23 cellular contexts compared by ENCODE assay signal in the genomic region with DNA sequence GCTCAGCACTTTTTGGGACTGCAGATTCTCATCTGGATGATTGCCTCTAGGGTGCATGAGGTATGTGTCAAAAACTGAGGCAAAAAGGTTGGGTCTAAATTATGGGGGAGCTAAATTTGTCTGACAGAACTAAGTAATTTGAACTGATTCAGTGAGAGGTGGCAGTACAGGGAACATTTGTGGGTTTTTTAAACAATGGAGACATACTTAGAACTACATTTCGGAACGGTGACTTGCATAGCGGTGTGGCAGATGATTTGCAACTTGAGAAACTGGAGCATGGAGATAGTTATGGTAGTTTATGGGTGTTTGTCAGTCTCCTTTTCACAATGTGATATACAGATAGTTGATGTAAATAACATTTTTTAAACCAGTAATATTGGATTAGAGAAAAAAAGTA. TPM values are rescaled to one million over a fixed set of nuclear protein-coding genes. Genes with fewer than 3 reads are reported as not detected.
A peak's percentile ranks its signal among the peaks of the same experiment; 100 is the strongest.
DNase-seq lines count a peak whose midpoint lies in the region; ATAC-seq and TF ChIP-seq lines count a peak whose summit lies in the region.
"Had no signal": no experiment of that assay in that cellular context is flagged by ENCODE, and none has a peak within 500 bp of the region (broad histone marks: within the 10 kb centered on the region; RNA-seq: fewer than 3 reads in every experiment).

No MANE protein-coding gene starts in this region.

- H3K27ac ChIP-seq in mammary epithelial cell (ENCODE audit: insufficient read depth, low read depth, low read length): no peak overlapping the region
- H3K27ac ChIP-seq: GM23248, HL-60 had no signal

- in situ Hi-C loops in mammary epithelial cell (cut with MboI; ENCODE audit: low sequenced_read_pairs in 2 of 2): no loop called here

- no peaks in the 10 kb centered on the region for H3K36me3 ChIP-seq in mammary epithelial cell (ENCODE audit: insufficient read depth, low read length)
- H3K36me3 ChIP-seq: HAP-1 had no signal

- CTCF ChIA-PET in mammary epithelial cell (lab: Charles Lee; ENCODE audit: low non-redundant PET): no interaction called here
- CTCF ChIA-PET in MCF 10A (lab: Yijun Ruan, JAX): interaction anchor here (0.7 to 1.4 kb wide), 2 partner anchors 27 to 469 kb away, joined by 3 to 15 read pairs; no protein-coding TSS in a partner anchor

- BruUV-seq in mammary epithelial cell (replicated peaks; lab: Mats Ljungman, UMichigan) (no TSS peak), MCF 10A (replicated peaks; lab: Mats Ljungman, UMichigan) (no TSS peak)

- POLR2A ChIA-PET in MCF 10A (lab: Yijun Ruan, JAX): interaction anchor here (0.7 to 6.5 kb wide), 3 partner anchors 8 to 54 kb away, joined by 4 to 43 read pairs (median 4); a partner anchor contains a TSS

- peak overlapping the region; percentile 28 for H3K4me2 ChIP-seq in mammary epithelial cell (ENCODE audit: insufficient read depth, low read depth, low read length)

- H3K36me3 Mint-ChIP-seq in MCF 10A (ENCODE audit: insufficient read depth, unreplicated experiment): no peaks in the 10 kb centered on the region

- H3K4me3 ChIP-seq in mammary epithelial cell (replicated peaks in 1 of 3; ENCODE audit: insufficient read depth in 1 of 3, low read depth in 2 of 3, low read length in 3 of 3): no peak overlapping the region
- H3K4me3 ChIP-seq: GM23248, HAP-1 had no signal

- H3K9me3 Mint-ChIP-seq in MCF 10A (ENCODE audit: unreplicated experiment): no peaks in the 10 kb centered on the region
- H3K9me3 Mint-ChIP-seq: IgD-negative memory B cell had no signal

- peaks cover 14% of the 10 kb centered on the region for H3K4me1 Mint-ChIP-seq in MCF 10A (ENCODE audit: insufficient read depth, unreplicated experiment)

- DNase-seq in mammary epithelial cell (no peak), MCF 10A (ENCODE audit: unreplicated experiment) (no peak), astrocyte of the hippocampus (ENCODE audit: low read depth, low spot score) (peak; percentile 45), myocyte (ENCODE audit: low read depth) (peak; percentile 35), left lobe of liver (ENCODE audit: low spot score) (no peak), GDM1 (lab: John Stamatoyannopoulos, UW) (no peak)
- no peak for DNase-seq in activated CD4-positive, alpha-beta T cell treated with anti-CD3 and anti-CD28 coated beads for 48 hours
- no peak for DNase-seq in stimulated activated CD4-positive, alpha-beta T cell treated with anti-CD3 and anti-CD28 coated beads, Interleukin-4, amount 100 ng/mL, for 1 hour
- DNase-seq: Calu3; DMS79 treated with DMSO at 0.1 percent for 48 hours; GM23248; NCI-H1092 treated with DMSO at 0.1 percent for 48 hours; NCI-H1436; NCI-H187 treated with DMSO at 0.1 percent for 48 hours; NCI-H446; NCI-H524 treated with DMSO at 0.1 percent for 48 hours; NCI-H774; NK-92 treated with Interleukin-12 subunit alpha and Interleukin-12 subunit beta, amount 100 ng/mL, for 24 hours; PC-3 had no signal

- no peak overlapping the region for H3K27ac Mint-ChIP-seq in MCF 10A (ENCODE audit: low read depth, unreplicated experiment)
- H3K27ac Mint-ChIP-seq: IgD-negative memory B cell had no signal

- no peak for ATAC-seq in left lobe of liver
- ATAC-seq: PC-3, SK-N-SH treated with all-trans-retinoic acid at 6 μM for 48 hours had no signal

- dilution Hi-C loops in mammary epithelial cell (cut with HindIII; ENCODE audit: low sequenced_read_pairs): no loop called here

- intact Hi-C loops in mammary epithelial cell (cut with micrococcal nuclease) (no loop called here), MCF 10A (cut with micrococcal nuclease) (no loop called here)

- no peaks in the 10 kb centered on the region for H4K20me1 ChIP-seq in mammary epithelial cell (ENCODE audit: insufficient read depth, low read length)

- no peaks in the 10 kb centered on the region for H3K27me3 Mint-ChIP-seq in MCF 10A (ENCODE audit: insufficient read depth, unreplicated experiment)
- H3K27me3 Mint-ChIP-seq: IgD-negative memory B cell had no signal

- H3K79me2 ChIP-seq in mammary epithelial cell (ENCODE audit: insufficient read depth, low read length): peaks cover 84% of the 10 kb centered on the region

- WGBS in mammary epithelial cell (ENCODE audit: low coverage, missing lambda C conversion rate): 58% methylated on average over 3 of the region's 3 CpGs

- no peak overlapping the region for H3K9ac ChIP-seq in mammary epithelial cell (ENCODE audit: insufficient read depth, low read length)
- H3K9ac ChIP-seq: GM23248 had no signal

- no peak overlapping the region for H2AFZ ChIP-seq in mammary epithelial cell (ENCODE audit: low read depth, low read length)
- H2AFZ ChIP-seq: GM23248 had no signal

- no peak overlapping the region for H3K4me3 Mint-ChIP-seq in MCF 10A (ENCODE audit: unreplicated experiment)
- H3K4me3 Mint-ChIP-seq: IgD-negative memory B cell had no signal

- H3K27me3 ChIP-seq in mammary epithelial cell (ENCODE audit: insufficient read depth, low read length): no peaks in the 10 kb centered on the region

- no peak for TF ChIP-seq CTCF in mammary epithelial cell (conservative IDR thresholded peaks at IDR 0.05 in 1 of 2, IDR thresholded peaks at IDR 0.05 in 1 of 2; ENCODE audit: extremely low read depth in 1 of 2, insufficient read depth in 1 of 2, low read depth in 1 of 2, low read length in 2 of 2)
- TF ChIP-seq CTCF in MCF 10A (IDR thresholded peaks at IDR 0.05; ENCODE audit: unreplicated experiment): no peak

- peaks cover 5% of the 10 kb centered on the region for H3K4me1 ChIP-seq in mammary epithelial cell (ENCODE audit: insufficient read depth, low read length)
- H3K4me1 ChIP-seq: HAP-1 had no signal

- H3K9me3 ChIP-seq in mammary epithelial cell (replicated peaks; ENCODE audit: insufficient read depth, low read length): no peaks in the 10 kb centered on the region
- H3K9me3 ChIP-seq: HAP-1 had no signal

RNA-seq across cellular contexts. Expression of a gene that starts 14.6 kb away (rescaled TPM):
- total RNA-seq in mammary epithelial cell (10 to 100 TPM in 1 of 2 donors, 1 to 10 TPM in 1; 7.4 to 15.7 TPM), MCF 10A (2022) (5.4 and 5.9 TPM in 2 replicates), myocyte (16.2 and 17.2 TPM in 2 replicates), left lobe of liver (4.5 TPM)
- 1.6 TPM for polyA plus RNA-seq in mammary epithelial cell
- 1.1 TPM for polyA minus RNA-seq in mammary epithelial cell
- polyA plus RNA-seq in myocyte (2012): 6.1 TPM

RNA-seq across cellular contexts. Expression of a gene that starts 54.2 kb away (rescaled TPM):
- total RNA-seq in mammary epithelial cell (10 to 100 TPM; 19.0 to 33.7 TPM), MCF 10A (2022) (24.9 and 39.0 TPM in 2 replicates), myocyte (26.5 and 32.0 TPM in 2 replicates), left lobe of liver (5.5 TPM)
- 10.2 TPM for polyA plus RNA-seq in mammary epithelial cell
- polyA minus RNA-seq in mammary epithelial cell: 16.6 TPM
- polyA plus RNA-seq in myocyte (2012): 6.2 TPM

Comparison
In these comparisons a context has a peak if more than half of its experiments do, and no peak if none do; other contexts are left out.
1. DNase-seq: peak in astrocyte of the hippocampus (single experiment) and myocyte (single experiment); none in mammary epithelial cell (single experiment), MCF 10A (single experiment), left lobe of liver (single experiment), GDM1 (single experiment), activated CD4-positive, alpha-beta T cell treated with anti-CD3 and anti-CD28 coated beads for 48 hours (single experiment) and stimulated activated CD4-positive, alpha-beta T cell treated with anti-CD3 and anti-CD28 coated beads, Interleukin-4, amount 100 ng/mL, for 1 hour (single experiment).